Comparison of ENCODE assay signal across 13 cellular contexts in genomic region chr20:32823737-32824588, GRCh38. TPM values are rescaled to one million over a fixed set of nuclear protein-coding genes. Genes with fewer than 3 reads are reported as not detected.
DNase-seq lines count a peak whose midpoint lies in the region; ATAC-seq, FAIRE-seq and TF ChIP-seq lines count a peak whose summit lies in the region.
"Had no signal": no experiment of that assay in that cellular context is flagged by ENCODE, and none has a peak within 500 bp of the region (broad histone marks: within the 10 kb centered on the region; RNA-seq: fewer than 3 reads in every experiment).

No MANE protein-coding gene starts in this region.

- H3K9me3 ChIP-seq in HepG2 (ENCODE audit: low read length) = peaks cover 6% of the 10 kb centered on the region; the same call in 1 of the 2 replicates
- H3K9me3 ChIP-seq in right lobe of liver = no peaks in the 10 kb centered on the region
- H3K9me3 ChIP-seq in upper lobe of left lung = no peaks in the 10 kb centered on the region
- H3K9me3 ChIP-seq in left lung = no peaks in the 10 kb centered on the region
- H3K9me3 ChIP-seq: ascending aorta had no signal

- no peak for TF ChIP-seq RAD21 in HepG2 (CRISPR knock-in tag; IDR thresholded peaks at IDR 0.05)

- peak overlapping the region; percentile 32 for H3K27ac Mint-ChIP-seq in activated CD8-positive, alpha-beta T cell treated with anti-CD3 and anti-CD28 coated beads for 36 hours

- H3K4me3 ChIP-seq in HepG2 (replicated peaks in 1 of 3; ENCODE audit: insufficient read depth in 1 of 3, low read depth in 2 of 3, low read length in 3 of 3) = no peak overlapping the region
- no peak overlapping the region for H3K4me3 ChIP-seq in right lobe of liver
- H3K4me3 ChIP-seq in upper lobe of left lung = no peak overlapping the region
- no peak overlapping the region for H3K4me3 ChIP-seq in left lung
- H3K4me3 ChIP-seq: ascending aorta had no signal

- H3K36me3 ChIP-seq in HepG2 (replicated peaks in 1 of 2; ENCODE audit: control insufficient read depth in 1 of 2, insufficient read depth in 2 of 2, low read length in 2 of 2) (peaks cover 9 to 25% of the 10 kb centered on the region in 2 experiments), right lobe of liver (peaks cover 0 to 22% (median 3%) of the 10 kb centered on the region in 4 donors), upper lobe of left lung (peaks cover 0 to 31% (median 20%) of the 10 kb centered on the region in 4 donors), left lung (peaks cover 3 to 36% of the 10 kb centered on the region in 2 donors)

- DNase-seq in HepG2 (ENCODE audit: low spot score) = peak; percentile 78
- DNase-seq in right lobe of liver = no peak
- DNase-seq in activated CD8-positive, alpha-beta T cell treated with anti-CD3 and anti-CD28 coated beads for 36 hours = no peak
- DNase-seq in iris pigment epithelial cell (ENCODE audit: low read depth) = peak; percentile 73
- no peak for DNase-seq in upper lobe of left lung
- no peak for DNase-seq in left lung
- DNase-seq in NCI-H2107 (lab: John Stamatoyannopoulos, UW) = no peak
- DNase-seq: hippocampal formation, NCI-H187 had no signal

- POLR2A ChIA-PET in HepG2 (lab: Yijun Ruan, JAX) = no interaction called here
- POLR2A ChIA-PET in activated CD8-positive, alpha-beta T cell treated with anti-CD3 and anti-CD28 coated beads for 36 hours (lab: Charles Lee) = interaction anchor here (0.8 to 1.4 kb wide), 2 partner anchors 9 to 184 kb away, joined by 3 to 6 read pairs; no protein-coding TSS in a partner anchor

- BruUV-seq in HepG2 (replicated peaks; lab: Mats Ljungman, UMichigan) = no TSS peak

- peak; percentile 4 for ATAC-seq in HepG2
- no peak for ATAC-seq in right lobe of liver
- no peak for ATAC-seq in activated CD8-positive, alpha-beta T cell treated with anti-CD3 and anti-CD28 coated beads for 36 hours
- no peak for ATAC-seq in upper lobe of left lung (ENCODE audit: low FRiP score in 2 of 2)
- no peak for ATAC-seq in left lung
- no peak for ATAC-seq in HG03565 (IDR thresholded peaks at IDR 0.05; ENCODE audit: unreplicated experiment)

- H3K79me2 ChIP-seq in HepG2 (ENCODE audit: insufficient read depth, low read length) = peaks cover 73% of the 10 kb centered on the region

- H3K27ac ChIP-seq in HepG2 (ENCODE audit: extremely low read length, insufficient read depth, low read length) = peak overlapping the region; percentile 12
- no peak overlapping the region for H3K27ac ChIP-seq in right lobe of liver
- H3K27ac ChIP-seq in upper lobe of left lung = peak overlapping the region in 3 of 4 donors; percentile 24 to 51 (median 28)
- peak overlapping the region in 1 of 2 donors; percentile 14 for H3K27ac ChIP-seq in left lung
- H3K27ac ChIP-seq: parathyroid adenoma had no signal

- H3K9me3 Mint-ChIP-seq in activated CD8-positive, alpha-beta T cell treated with anti-CD3 and anti-CD28 coated beads for 36 hours = no peaks in the 10 kb centered on the region
- H3K9me3 Mint-ChIP-seq: T-helper 1 cell treated with Interleukin-12 subunit alpha and Interleukin-12 subunit beta and Interleukin-4 antibody, amounts not matched to agents 30 μg/mL and 1 μg/mL, for 36 hours had no signal

- H3K4me1 ChIP-seq in HepG2 (ENCODE audit: insufficient read depth, low read length) = peaks cover 45% of the 10 kb centered on the region
- H3K4me1 ChIP-seq in right lobe of liver = no peaks in the 10 kb centered on the region
- H3K4me1 ChIP-seq in upper lobe of left lung = peaks cover 33 to 61% (median 36%) of the 10 kb centered on the region in 4 donors
- H3K4me1 ChIP-seq in left lung = peaks cover 7 to 74% of the 10 kb centered on the region in 2 donors

- H3K27me3 Mint-ChIP-seq in activated CD8-positive, alpha-beta T cell treated with anti-CD3 and anti-CD28 coated beads for 36 hours = no peaks in the 10 kb centered on the region

- TF ChIP-seq CTCF in HepG2 (CRISPR knock-in tag; IDR thresholded peaks at IDR 0.05) (no peak), right lobe of liver (IDR thresholded peaks at IDR 0.05) (no peak), upper lobe of left lung (IDR thresholded peaks at IDR 0.05) (no peak), left lung (IDR thresholded peaks at IDR 0.05) (no peak)
- no peak for TF ChIP-seq CTCF in activated CD8-positive, alpha-beta T cell treated with anti-CD3 and anti-CD28 coated beads for 36 hours (IDR thresholded peaks at IDR 0.05)

- TF ChIP-seq POLR2A in HepG2 (IDR thresholded peaks at IDR 0.05; ENCODE audit: insufficient read depth in 1 of 2, low read depth in 2 of 2, low read length in 2 of 2) (peak in 1 of 2 experiments; percentile 36; a peak in 1 of 4 replicates), right lobe of liver (IDR thresholded peaks at IDR 0.05) (no peak), upper lobe of left lung (IDR thresholded peaks at IDR 0.05) (no peak)

- H3K27me3 ChIP-seq in HepG2 (ENCODE audit: control insufficient read depth in 1 of 2, insufficient read depth in 2 of 2, low read length in 2 of 2) (peaks cover 0 to 4% of the 10 kb centered on the region in 2 experiments; a peak in 1 of 5 replicates), right lobe of liver (no peaks in the 10 kb centered on the region), upper lobe of left lung (no peaks in the 10 kb centered on the region), left lung (no peaks in the 10 kb centered on the region)
- H3K27me3 ChIP-seq: ascending aorta had no signal

- no peak overlapping the region for H2AFZ ChIP-seq in HepG2 (ENCODE audit: low read length)
- H2AFZ ChIP-seq: parathyroid adenoma had no signal

- peaks cover 39% of the 10 kb centered on the region for H3K36me3 Mint-ChIP-seq in activated CD8-positive, alpha-beta T cell treated with anti-CD3 and anti-CD28 coated beads for 36 hours (ENCODE audit: low read depth)

- intact Hi-C loops in HepG2 (cut with micrococcal nuclease; ENCODE audit: unreplicated experiment) (loop anchor here (2.0 kb wide), 1 partner anchor 63 kb away; no protein-coding TSS in a partner anchor), right lobe of liver (cut with DNase I) (no loop called here), left lung (cut with DNase I) (no loop called here)
- intact Hi-C loops in activated CD8-positive, alpha-beta T cell treated with anti-CD3 and anti-CD28 coated beads for 36 hours (cut with micrococcal nuclease) = no loop called here

- FAIRE-seq in HepG2 (lab: Jason Lieb, UNC) = no peak

- peak in 1 of 2 experiments; percentile 52; a peak in 1 of 4 replicates for TF ChIP-seq EP300 in HepG2 (IDR thresholded peaks at IDR 0.05; ENCODE audit: low read depth in 2 of 2, low read length in 2 of 2)
- TF ChIP-seq EP300 in HepG2 (CRISPR knock-in tag; IDR thresholded peaks at IDR 0.05; ENCODE audit: borderline replicate concordance) = peak; percentile 60
- no peak for TF ChIP-seq EP300 in upper lobe of left lung (IDR thresholded peaks at IDR 0.05)

- CTCF ChIA-PET in HepG2 (lab: Yijun Ruan, JAX; ENCODE audit: low intra/inter-chr PET ratio, low total read pairs) = no interaction called here
- CTCF ChIA-PET in activated CD8-positive, alpha-beta T cell treated with anti-CD3 and anti-CD28 coated beads for 36 hours (lab: Charles Lee) = no interaction called here

- H3K9ac ChIP-seq in HepG2 (ENCODE audit: insufficient read depth, low read depth, low read length) = no peak overlapping the region
- H3K9ac ChIP-seq: parathyroid adenoma had no signal

- H3K4me3 Mint-ChIP-seq in activated CD8-positive, alpha-beta T cell treated with anti-CD3 and anti-CD28 coated beads for 36 hours = no peak overlapping the region
- H3K4me3 Mint-ChIP-seq: T-helper 1 cell treated with Interleukin-12 subunit alpha and Interleukin-12 subunit beta and Interleukin-4 antibody, amounts not matched to agents 30 μg/mL and 1 μg/mL, for 36 hours had no signal

- peaks cover 56% of the 10 kb centered on the region for H3K4me1 Mint-ChIP-seq in activated CD8-positive, alpha-beta T cell treated with anti-CD3 and anti-CD28 coated beads for 36 hours (ENCODE audit: low read depth)

- peaks cover 34% of the 10 kb centered on the region for H4K20me1 ChIP-seq in HepG2 (ENCODE audit: insufficient read depth, low read length)

- in situ Hi-C loops in HepG2 (cut with HindIII; ENCODE audit: extremely low pct_ligation_motif_present, low pct_unique_long_range_greater_than_20kb) = no loop called here

- WGBS in HepG2 (ENCODE audit: low lambda C conversion rate) = 86% methylated on average over 7 of the region's 7 CpGs
- WGBS in right lobe of liver (ENCODE audit: insufficient coverage, low coverage, low lambda C conversion rate, missing lambda C conversion rate) = 85% methylated on average over 7 of the region's 7 CpGs
- 84 to 87% methylated on average over 7 of the region's 7 CpGs for WGBS in upper lobe of left lung, 2 donors

- H3K4me2 ChIP-seq in HepG2 (ENCODE audit: low read depth, low read length) = peak overlapping the region; percentile 98; the same call in 1 of the 2 replicates

RNA-seq across cellular contexts. Expression of gene MAPRE1, which starts 4.2 kb away (rescaled TPM):
- total RNA-seq in HepG2 (2016; rRNA removed; fragmentation: Illumina TruSeq; extraction: Trizol) (190 and 342 TPM in 2 replicates), right lobe of liver (10 to 100 TPM in 5 of 6 experiments, 1 to 10 TPM in 1; 7.9 to 26.8 (median 16.1) TPM), upper lobe of left lung (10 to 100 TPM; 36.2 to 94.2 (median 77.9) TPM), left lung (100 to 1,000 TPM in 1 of 2 donors, 10 to 100 TPM in 1; 87.4 to 107 TPM)
- total RNA-seq in HepG2 (2016; cell fraction: cytosol; rRNA removed; fragmentation: Illumina TruSeq; extraction: Trizol; ENCODE audit: low read depth) = 23.7 and 27.2 TPM in 2 replicates
- total RNA-seq in HepG2 (2016; cell fraction: insoluble cytoplasmic fraction; rRNA removed; fragmentation: Illumina TruSeq; extraction: Trizol) = 187 and 334 TPM in 2 replicates
- total RNA-seq in HepG2 (2016; cell fraction: membrane; rRNA removed; fragmentation: Illumina TruSeq; extraction: Trizol) = 91.1 and 97.7 TPM in 2 replicates
- 103 and 108 TPM in 2 replicates for total RNA-seq in HepG2 (2016; cell fraction: nucleus; rRNA removed; fragmentation: Illumina TruSeq; extraction: Trizol)
- polyA plus RNA-seq in HepG2 (2011; rRNA removed) = 62.1 and 76.0 TPM in 2 replicates
- polyA plus RNA-seq in HepG2 (2011; cell fraction: cytosol; rRNA removed) = 51.6 and 80.9 TPM in 2 replicates
- 20.7 and 30.2 TPM in 2 replicates for polyA plus RNA-seq in HepG2 (2011; cell fraction: nucleus; rRNA removed)
- 141 and 152 TPM in 2 replicates for polyA plus RNA-seq in HepG2 (2012)
- 28.5 and 29.5 TPM in 2 replicates for polyA plus RNA-seq in HepG2 (2016; cell fraction: cytosol; fragmentation: Illumina TruSeq; extraction: Trizol; ENCODE audit: low read depth)
- 374 and 399 TPM in 2 replicates for polyA plus RNA-seq in HepG2 (2016; cell fraction: insoluble cytoplasmic fraction; fragmentation: Illumina TruSeq; extraction: Trizol; ENCODE audit: low read depth)
- polyA plus RNA-seq in HepG2 (2016; cell fraction: membrane; fragmentation: Illumina TruSeq; extraction: Trizol; ENCODE audit: low read depth) = 73.8 and 81.9 TPM in 2 replicates
- 134 and 143 TPM in 2 replicates for polyA plus RNA-seq in HepG2 (2016; cell fraction: nucleus; fragmentation: Illumina TruSeq; extraction: Trizol; ENCODE audit: insufficient read depth, low read depth)
- polyA minus RNA-seq in HepG2 (2011; rRNA and poly(A)+ RNA removed; ENCODE audit: low replicate concordance) = 44.6 and 56.4 TPM in 2 replicates
- 59.3 and 68.8 TPM in 2 replicates for polyA minus RNA-seq in HepG2 (2011; cell fraction: cytosol; rRNA and poly(A)+ RNA removed)
- 42.7 and 48.6 TPM in 2 replicates for polyA minus RNA-seq in HepG2 (2011; cell fraction: nucleus; rRNA and poly(A)+ RNA removed)
- total RNA-seq in activated CD8-positive, alpha-beta T cell treated with anti-CD3 and anti-CD28 coated beads for 36 hours = 100 to 1,000 TPM; 112 to 119 TPM

RNA-seq across cellular contexts. Expression of gene EFCAB8, which starts 34.8 kb away (rescaled TPM):
- 0.22 TPM in 1 of 2 replicates, not detected in the other for total RNA-seq in HepG2 (2016; rRNA removed; fragmentation: Illumina TruSeq; extraction: Trizol)
- total RNA-seq in HepG2 (2016; cell fraction: cytosol; rRNA removed; fragmentation: Illumina TruSeq; extraction: Trizol; ENCODE audit: low read depth) = 0.10 TPM in 1 of 2 replicates, not detected in the other
- not detected in 2 replicates for total RNA-seq in HepG2 (2016; cell fraction: insoluble cytoplasmic fraction; rRNA removed; fragmentation: Illumina TruSeq; extraction: Trizol)
- not detected in 2 replicates for total RNA-seq in HepG2 (2016; cell fraction: membrane; rRNA removed; fragmentation: Illumina TruSeq; extraction: Trizol)
- 0.72 TPM in 1 of 2 replicates, not detected in the other for total RNA-seq in HepG2 (2016; cell fraction: nucleus; rRNA removed; fragmentation: Illumina TruSeq; extraction: Trizol)
- polyA plus RNA-seq in HepG2 (2011; rRNA removed) = 0.15 TPM in 1 of 2 replicates, not detected in the other
- polyA plus RNA-seq in HepG2 (2011; cell fraction: cytosol; rRNA removed) = not detected in 2 replicates
- polyA plus RNA-seq in HepG2 (2011; cell fraction: nucleus; rRNA removed) = 0.31 and 1.2 TPM in 2 replicates
- polyA plus RNA-seq in HepG2 (2012) = not detected in 2 replicates
- polyA plus RNA-seq in HepG2 (2016; cell fraction: cytosol; fragmentation: Illumina TruSeq; extraction: Trizol; ENCODE audit: low read depth) = not detected in 2 replicates
- polyA plus RNA-seq in HepG2 (2016; cell fraction: insoluble cytoplasmic fraction; fragmentation: Illumina TruSeq; extraction: Trizol; ENCODE audit: low read depth) = not detected in 2 replicates
- not detected in 2 replicates for polyA plus RNA-seq in HepG2 (2016; cell fraction: membrane; fragmentation: Illumina TruSeq; extraction: Trizol; ENCODE audit: low read depth)
- 0.62 and 0.75 TPM in 2 replicates for polyA plus RNA-seq in HepG2 (2016; cell fraction: nucleus; fragmentation: Illumina TruSeq; extraction: Trizol; ENCODE audit: insufficient read depth, low read depth)
- polyA minus RNA-seq in HepG2 (2011; rRNA and poly(A)+ RNA removed; ENCODE audit: low replicate concordance) = not detected in 2 replicates
- not detected in 2 replicates for polyA minus RNA-seq in HepG2 (2011; cell fraction: cytosol; rRNA and poly(A)+ RNA removed)
- polyA minus RNA-seq in HepG2 (2011; cell fraction: nucleus; rRNA and poly(A)+ RNA removed) = not detected in 2 replicates
- total RNA-seq in right lobe of liver = under 1 TPM in 4 of 6 experiments, not detected in 2; 0.17 to 0.22 (median 0.20) TPM
- under 1 TPM; 0.89 to 0.92 TPM for total RNA-seq in activated CD8-positive, alpha-beta T cell treated with anti-CD3 and anti-CD28 coated beads for 36 hours
- total RNA-seq in upper lobe of left lung = 1 to 10 TPM in 3 of 6 donors, under 1 TPM in 3; 0.10 to 3.3 (median 0.67) TPM
- 1 to 10 TPM in 1 of 2 donors, under 1 TPM in 1; 0.35 to 1.0 TPM for total RNA-seq in left lung
- total RNA-seq: ascending aorta had no signal

Comparison
In these comparisons a context has a peak if more than half of its experiments do, and no peak if none do; other contexts are left out.
1. DNase-seq: peak in HepG2 (single experiment) and iris pigment epithelial cell (single experiment); none in right lobe of liver (0 of 3), activated CD8-positive, alpha-beta T cell treated with anti-CD3 and anti-CD28 coated beads for 36 hours (single experiment), upper lobe of left lung (0 of 2), left lung (0 of 2) and NCI-H2107 (single experiment).
2. H3K27ac ChIP-seq: peak in HepG2 (single experiment) and upper lobe of left lung (3 of 4); none in right lobe of liver (0 of 3).